10 cellular contexts compared by ENCODE assay signal in genomic region chr11:118689503-118689851, GRCh38. TPM values are rescaled to one million over a fixed set of nuclear protein-coding genes. Genes with fewer than 3 reads are reported as not detected.
DNase-seq lines count a peak whose midpoint lies in the region; ATAC-seq and TF ChIP-seq lines count a peak whose summit lies in the region.
"Had no signal": no experiment of that assay in that cellular context is flagged by ENCODE, and none has a peak within 500 bp of the region (broad histone marks: within the 10 kb centered on the region; RNA-seq: fewer than 3 reads in every experiment).

No MANE protein-coding gene starts in this region.

- no peak overlapping the region for H2BK5ac ChIP-seq in mesenchymal stem cell (ENCODE audit: low read depth, low read length, poor library complexity, severe bottlenecking)

- H3K4me3 ChIP-seq in colonic mucosa = peak overlapping the region; percentile 29
- no peak overlapping the region for H3K4me3 ChIP-seq in mesenchymal stem cell (ENCODE audit: insufficient read depth in 1 of 2, low read depth in 1 of 2, low read length in 2 of 2)
- H3K4me3 ChIP-seq in upper lobe of left lung = peak overlapping the region in 3 of 4 donors; percentile 32 to 52 (median 50)

- no peak overlapping the region for H3K4me3 Mint-ChIP-seq in activated CD8-positive, alpha-beta memory T cell treated with anti-CD3 and anti-CD28 coated beads, Interleukin-2, amount 10 ng/mL, durations not matched to agents 7 days and 5 days

- no peaks in the 10 kb centered on the region for H3K36me3 ChIP-seq in colonic mucosa
- H3K36me3 ChIP-seq in mesenchymal stem cell (ENCODE audit: control insufficient read depth in 1 of 2, insufficient read depth in 2 of 2, low read depth in 1 of 2, low read length in 2 of 2) = no peaks in the 10 kb centered on the region
- H3K36me3 ChIP-seq in upper lobe of left lung = no peaks in the 10 kb centered on the region

- CTCF ChIA-PET in activated CD8-positive, alpha-beta memory T cell treated with anti-CD3 and anti-CD28 coated beads, Interleukin-2, amount 10 ng/mL, durations not matched to agents 7 days and 5 days (lab: Charles Lee) = interaction anchor here (0.5 to 5.8 kb wide), 56 partner anchors 9 to 545 kb away, joined by 3 to 52 read pairs (median 5); partner anchors contain the start of genes ARCN1, BCL9L, CBL and CENATAC

- peak overlapping the region; percentile 19 for H4K91ac ChIP-seq in mesenchymal stem cell (ENCODE audit: low read length)

- H2AK5ac ChIP-seq in mesenchymal stem cell (ENCODE audit: low read length, severe bottlenecking) = no peak overlapping the region

- H3K4me1 ChIP-seq in colonic mucosa = peaks cover 4% of the 10 kb centered on the region
- peaks cover 17% of the 10 kb centered on the region for H3K4me1 ChIP-seq in mesenchymal stem cell (ENCODE audit: control insufficient read depth, insufficient read depth, low read depth, low read length)
- H3K4me1 ChIP-seq in upper lobe of left lung = peaks cover 14 to 21% (median 17%) of the 10 kb centered on the region in 4 donors

- H2BK15ac ChIP-seq in mesenchymal stem cell (ENCODE audit: low read depth, poor library complexity, severe bottlenecking) = peak overlapping the region; percentile 57

- H3K27ac ChIP-seq in colonic mucosa (peak overlapping the region; percentile 60), mesenchymal stem cell (ENCODE audit: low read length, poor library complexity, severe bottlenecking) (no peak overlapping the region), upper lobe of left lung (peak overlapping the region in 2 of 4 donors; percentile 84 to 88)

- intact Hi-C loops in colonic mucosa (cut with DNase I) = no loop called here

- H3K4me1 Mint-ChIP-seq in activated CD8-positive, alpha-beta memory T cell treated with anti-CD3 and anti-CD28 coated beads, Interleukin-2, amount 10 ng/mL, durations not matched to agents 7 days and 5 days = peaks cover 43% of the 10 kb centered on the region

- H3K4me2 ChIP-seq in mesenchymal stem cell (ENCODE audit: low read length, poor library complexity, severe bottlenecking) = peak overlapping the region; percentile 55

- peak overlapping the region in 1 of 2 experiments; percentile 35 for H3K4ac ChIP-seq in mesenchymal stem cell (ENCODE audit: low read depth in 1 of 2, low read length in 2 of 2)

- peak; percentile 4 for ATAC-seq in activated CD8-positive, alpha-beta memory T cell treated with anti-CD3 and anti-CD28 coated beads, Interleukin-2, amount 10 ng/mL, durations not matched to agents 7 days and 5 days
- ATAC-seq in upper lobe of left lung (ENCODE audit: low FRiP score in 2 of 2) = peak; percentile 2 to 13

- H3K9me3 ChIP-seq in colonic mucosa (no peaks in the 10 kb centered on the region), mesenchymal stem cell (ENCODE audit: control insufficient read depth, low read length) (no peaks in the 10 kb centered on the region), upper lobe of left lung (no peaks in the 10 kb centered on the region)

- H2BK12ac ChIP-seq in mesenchymal stem cell (ENCODE audit: low read length in 2 of 2) = peak overlapping the region in 1 of 2 experiments; percentile 79

- no peaks in the 10 kb centered on the region for H3K9me3 Mint-ChIP-seq in activated CD8-positive, alpha-beta memory T cell treated with anti-CD3 and anti-CD28 coated beads, Interleukin-2, amount 10 ng/mL, durations not matched to agents 7 days and 5 days (ENCODE audit: low read depth)

- WGBS in mesenchymal stem cell = 29% methylated on average over 9 of the region's 9 CpGs
- WGBS in upper lobe of left lung, 2 donors = 23 to 83% methylated on average over 1 to 9 of the region's 9 CpGs

- peak overlapping the region in 1 of 2 experiments; percentile 71 for H3K18ac ChIP-seq in mesenchymal stem cell (ENCODE audit: low read depth in 1 of 2, low read length in 2 of 2)

- no peak overlapping the region for H2BK120ac ChIP-seq in mesenchymal stem cell (ENCODE audit: low read depth, low read length)

- H3K27me3 ChIP-seq in colonic mucosa (no peaks in the 10 kb centered on the region), mesenchymal stem cell (ENCODE audit: control insufficient read depth in 1 of 2, insufficient read depth in 1 of 2, low read length in 2 of 2) (no peaks in the 10 kb centered on the region), upper lobe of left lung (no peaks in the 10 kb centered on the region)

- DNase-seq in activated CD8-positive, alpha-beta memory T cell treated with anti-CD3 and anti-CD28 coated beads, Interleukin-2, amount 10 ng/mL, durations not matched to agents 7 days and 5 days = no peak
- no peak for DNase-seq in activated CD8-positive, alpha-beta memory T cell treated with anti-CD3 and anti-CD28 coated beads, Interleukin-2, amount 50 U/mL, for 48 hours
- peak; percentile 38 for DNase-seq in colonic mucosa
- no peak for DNase-seq in mesenchymal stem cell
- DNase-seq in upper lobe of left lung = no peak
- DNase-seq in GM20000 (ENCODE audit: low spot score) = no peak
- DNase-seq in GDM1 (lab: John Stamatoyannopoulos, UW) = no peak
- DNase-seq in NCI-H2171 treated with DMSO at 0.1 percent for 48 hours (lab: John Stamatoyannopoulos, UW) = no peak

- no peak for TF ChIP-seq CTCF in colonic mucosa (IDR thresholded peaks at IDR 0.05)
- TF ChIP-seq CTCF in upper lobe of left lung (IDR thresholded peaks at IDR 0.05) = no peak
- no peak for TF ChIP-seq CTCF in GM20000 (IDR thresholded peaks at IDR 0.05; ENCODE audit: extremely low read depth, missing control alignments)

- H4K8ac ChIP-seq in mesenchymal stem cell (ENCODE audit: low read length) = peak overlapping the region; percentile 85

- H3K14ac ChIP-seq in mesenchymal stem cell (ENCODE audit: low read length in 2 of 2) = peak overlapping the region in 1 of 2 experiments; percentile 58

- H3K9ac ChIP-seq in colonic mucosa (ENCODE audit: low read depth in 2 of 2, low read length in 2 of 2) (peak overlapping the region in 1 of 2 donors; percentile 67), mesenchymal stem cell (ENCODE audit: low read length) (peak overlapping the region; percentile 65)

- H3K79me1 ChIP-seq in mesenchymal stem cell (replicated peaks; ENCODE audit: low read length, poor library complexity, severe bottlenecking) = no peaks in the 10 kb centered on the region

- no peak overlapping the region for H3K27ac Mint-ChIP-seq in activated CD8-positive, alpha-beta memory T cell treated with anti-CD3 and anti-CD28 coated beads, Interleukin-2, amount 10 ng/mL, durations not matched to agents 7 days and 5 days

- H3K27me3 Mint-ChIP-seq in activated CD8-positive, alpha-beta memory T cell treated with anti-CD3 and anti-CD28 coated beads, Interleukin-2, amount 10 ng/mL, durations not matched to agents 7 days and 5 days = peaks cover 20% of the 10 kb centered on the region

- H2AFZ ChIP-seq in mesenchymal stem cell (ENCODE audit: low read depth, low read length) = no peak overlapping the region

- no peak for TF ChIP-seq EP300 in upper lobe of left lung (IDR thresholded peaks at IDR 0.05)

- no peak for TF ChIP-seq POLR2A in upper lobe of left lung (IDR thresholded peaks at IDR 0.05)

- no peaks in the 10 kb centered on the region for H3K36me3 Mint-ChIP-seq in activated CD8-positive, alpha-beta memory T cell treated with anti-CD3 and anti-CD28 coated beads, Interleukin-2, amount 10 ng/mL, durations not matched to agents 7 days and 5 days

- H3K23ac ChIP-seq in mesenchymal stem cell (ENCODE audit: low read length in 2 of 2) = no peak overlapping the region

RNA-seq across cellular contexts. Expression of gene TREH, which starts 10.0 kb away (rescaled TPM):
- not detected for total RNA-seq in activated CD8-positive, alpha-beta memory T cell treated with anti-CD3 and anti-CD28 coated beads, Interleukin-2, amount 10 ng/mL, durations not matched to agents 7 days and 5 days
- total RNA-seq in colonic mucosa (1 to 10 TPM; 2.4 to 2.8 TPM), upper lobe of left lung (1 to 10 TPM in 1 of 6 donors, under 1 TPM in 2, not detected in 3; 0.17 to 1.0 (median 0.89) TPM)
- not detected for polyA plus RNA-seq in mesenchymal stem cell (2013, experiment 1 of 2)
- polyA plus RNA-seq in mesenchymal stem cell (2013, experiment 2 of 2) = not detected
- total RNA-seq: LHCN-M2, renal cortical epithelial cell had no signal

Comparison
In these comparisons a context has a peak if more than half of its experiments do, and no peak if none do; other contexts are left out.
1. H3K4me3 ChIP-seq: peak in colonic mucosa (single experiment) and upper lobe of left lung (3 of 4); none in mesenchymal stem cell (0 of 2).